In genomic region chr5:161333194-161333880, GRCh38 we compare ENCODE assay signal across 19 cellular contexts.
A peak's percentile ranks its signal among the peaks of the same experiment; 100 is the strongest.
DNase-seq lines count a peak whose midpoint lies in the region; ATAC-seq, FAIRE-seq and TF ChIP-seq lines count a peak whose summit lies in the region.
"Had no signal": no experiment of that assay in that cellular context is flagged by ENCODE, and none has a peak within 500 bp of the region (broad histone marks: within the 10 kb centered on the region; RNA-seq: fewer than 3 reads in every experiment).

No MANE protein-coding gene starts in this region.

- H3K4me2 ChIP-seq in GM23338: no peak overlapping the region
- H3K4me2 ChIP-seq: BLaER1 had no signal

- POLR2A ChIA-PET in CD8-positive, alpha-beta memory T cell (lab: Charles Lee): no interaction called here

- FAIRE-seq in GM19239 (lab: Jason Lieb, UNC): no peak
- FAIRE-seq: HepG2 had no signal

- TF ChIP-seq CTCF in GM23338 (conservative IDR thresholded peaks at IDR 0.05; ENCODE audit: low read depth in 2 of 2): no peak
- peak; percentile 55 for TF ChIP-seq CTCF in endodermal cell (conservative IDR thresholded peaks at IDR 0.05)
- TF ChIP-seq CTCF in nephron progenitor cell (IDR thresholded peaks at IDR 0.05): no peak

- no peak overlapping the region for H2AFZ ChIP-seq in GM23338

- H3K27ac ChIP-seq in GM23338 (ENCODE audit: low read depth) (no peak overlapping the region), endodermal cell (ENCODE audit: low read depth, low read length) (no peak overlapping the region)
- no peak overlapping the region for H3K27ac ChIP-seq in CD8-positive, alpha-beta memory T cell (ENCODE audit: low read depth, low read length)
- H3K27ac ChIP-seq: BLaER1 had no signal

- H4K20me1 ChIP-seq in GM23338 (replicated peaks; ENCODE audit: insufficient read depth): no peaks in the 10 kb centered on the region
- H4K20me1 ChIP-seq: BLaER1 had no signal

- intact Hi-C loops in cardiac septum (cut with DNase I): no loop called here

- ATAC-seq in GM23338 (peak; percentile 76), HG02798 (IDR thresholded peaks at IDR 0.05; ENCODE audit: poor library complexity, unreplicated experiment) (no peak)

- no peaks in the 10 kb centered on the region for H3K9me2 ChIP-seq in GM23338 (ENCODE audit: insufficient read depth)

- H3K4me1 ChIP-seq in GM23338 (ENCODE audit: insufficient read depth) (no peaks in the 10 kb centered on the region), endodermal cell (ENCODE audit: control insufficient read depth, insufficient read depth, low read length) (peaks cover 18% of the 10 kb centered on the region)
- no peaks in the 10 kb centered on the region for H3K4me1 ChIP-seq in CD8-positive, alpha-beta memory T cell (ENCODE audit: insufficient read depth, low read length)
- H3K4me1 ChIP-seq: BLaER1 had no signal

- DNase-seq in GM23338 (ENCODE audit: low spot score) (peak; percentile 10), endodermal cell (peak; percentile 66), nephron progenitor cell (no peak), cardiac septum (ENCODE audit: low spot score) (no peak), GM19239 (ENCODE audit: insufficient read length, low spot score) (no peak)
- DNase-seq in CD8-positive, alpha-beta memory T cell: no peak
- DNase-seq: 8988T; Calu3; CD4-positive, alpha-beta memory T cell; DMS79 treated with DMSO at 0.1 percent for 48 hours; GF-D8; GOT3; H9; KBM-7 had no signal

- no peak overlapping the region for H3K27ac Mint-ChIP-seq in GM23338
- no peak overlapping the region for H3K27ac Mint-ChIP-seq in endodermal cell
- peak overlapping the region; percentile 20 for H3K27ac Mint-ChIP-seq in nephron progenitor cell
- H3K27ac Mint-ChIP-seq in CD8-positive, alpha-beta memory T cell: no peak overlapping the region
- H3K27ac Mint-ChIP-seq: CD14-positive monocyte; CD4-positive, alpha-beta memory T cell; IgD-negative memory B cell had no signal

- H3K9ac ChIP-seq in endodermal cell (ENCODE audit: extremely low read depth, low read length, poor library complexity, severe bottlenecking): no peak overlapping the region
- H3K9ac ChIP-seq: BLaER1 had no signal

- H3K79me2 ChIP-seq in GM23338 (replicated peaks; ENCODE audit: insufficient read depth): no peaks in the 10 kb centered on the region

- H3K4me3 Mint-ChIP-seq in GM23338 (no peak overlapping the region), endodermal cell (no peak overlapping the region), nephron progenitor cell (no peak overlapping the region)
- H3K4me3 Mint-ChIP-seq in CD8-positive, alpha-beta memory T cell: no peak overlapping the region
- H3K4me3 Mint-ChIP-seq: CD14-positive monocyte; CD4-positive, alpha-beta memory T cell; H9; IgD-negative memory B cell had no signal

- no peaks in the 10 kb centered on the region for H3K27me3 Mint-ChIP-seq in GM23338 (ENCODE audit: insufficient read depth, low read depth, poor library complexity)
- H3K27me3 Mint-ChIP-seq in endodermal cell (ENCODE audit: insufficient read depth): no peaks in the 10 kb centered on the region
- no peaks in the 10 kb centered on the region for H3K27me3 Mint-ChIP-seq in nephron progenitor cell (ENCODE audit: low read depth, poor library complexity)
- H3K27me3 Mint-ChIP-seq in CD8-positive, alpha-beta memory T cell: peaks cover 0 to 1% of the 10 kb centered on the region in 2 donors
- H3K27me3 Mint-ChIP-seq: IgD-negative memory B cell had no signal

- no peaks in the 10 kb centered on the region for H3F3A ChIP-seq in GM23338 (replicated peaks; ENCODE audit: low read depth)

- H3K27me3 ChIP-seq in GM23338 (ENCODE audit: insufficient read depth) (no peaks in the 10 kb centered on the region), endodermal cell (ENCODE audit: control insufficient read depth, insufficient read depth, low read length, poor library complexity, severe bottlenecking) (no peaks in the 10 kb centered on the region)
- H3K27me3 ChIP-seq in CD8-positive, alpha-beta memory T cell (ENCODE audit: insufficient read depth, low read length, poor library complexity, severe bottlenecking): no peaks in the 10 kb centered on the region
- H3K27me3 ChIP-seq: BLaER1 had no signal

- H3K9me3 Mint-ChIP-seq in GM23338 (no peaks in the 10 kb centered on the region), endodermal cell (no peaks in the 10 kb centered on the region), nephron progenitor cell (peaks cover 3% of the 10 kb centered on the region)
- H3K9me3 Mint-ChIP-seq in CD8-positive, alpha-beta memory T cell: peaks cover 0 to 7% (median 0%) of the 10 kb centered on the region in 5 donors
- H3K9me3 Mint-ChIP-seq: H9 had no signal

- 36 to 45% methylated on average over 2 to 3 of the region's 3 CpGs for WGBS in endodermal cell (ENCODE audit: insufficient coverage in 1 of 2, insufficient read length in 1 of 2), 2 experiments

- H3K36me3 Mint-ChIP-seq in GM23338 (ENCODE audit: low read depth) (no peaks in the 10 kb centered on the region), endodermal cell (ENCODE audit: low read depth) (no peaks in the 10 kb centered on the region), nephron progenitor cell (ENCODE audit: low read depth) (peaks cover 5% of the 10 kb centered on the region)
- no peaks in the 10 kb centered on the region for H3K36me3 Mint-ChIP-seq in CD8-positive, alpha-beta memory T cell
- H3K36me3 Mint-ChIP-seq: CD14-positive monocyte; CD4-positive, alpha-beta memory T cell had no signal

- no peaks in the 10 kb centered on the region for H3K9me3 ChIP-seq in endodermal cell (ENCODE audit: control insufficient read depth, low read length)
- no peaks in the 10 kb centered on the region for H3K9me3 ChIP-seq in CD8-positive, alpha-beta memory T cell (ENCODE audit: low read length)

- no peaks in the 10 kb centered on the region for H3K36me3 ChIP-seq in GM23338 (ENCODE audit: insufficient read depth)
- H3K36me3 ChIP-seq in endodermal cell (ENCODE audit: control insufficient read depth, insufficient read depth, low read length): no peaks in the 10 kb centered on the region
- H3K36me3 ChIP-seq in CD8-positive, alpha-beta memory T cell (ENCODE audit: insufficient read depth, low read length): no peaks in the 10 kb centered on the region
- H3K36me3 ChIP-seq: BLaER1 had no signal

- CTCF ChIA-PET in CD8-positive, alpha-beta memory T cell (lab: Charles Lee): no interaction called here

- H3K4me3 ChIP-seq in GM23338 (no peak overlapping the region), endodermal cell (ENCODE audit: low read length) (no peak overlapping the region)
- no peak overlapping the region for H3K4me3 ChIP-seq in CD8-positive, alpha-beta memory T cell (ENCODE audit: low read length)
- H3K4me3 ChIP-seq: BLaER1 had no signal

- H3K4me1 Mint-ChIP-seq in GM23338 (peaks cover 15% of the 10 kb centered on the region), endodermal cell (peaks cover 26% of the 10 kb centered on the region), nephron progenitor cell (peaks cover 5% of the 10 kb centered on the region)
- H3K4me1 Mint-ChIP-seq in CD8-positive, alpha-beta memory T cell: no peaks in the 10 kb centered on the region
- H3K4me1 Mint-ChIP-seq: CD14-positive monocyte; CD4-positive, alpha-beta memory T cell; IgD-negative memory B cell had no signal

TF ChIP-seq in GM23338, 12 proteins besides CTCF, POLR2A, EP300 and RAD21 (continues in another document):
- TF ChIP-seq CREB1 (CRISPR knock-in tag; IDR thresholded peaks at IDR 0.05; ENCODE audit: low read depth) (no peak), POLR2AphosphoS5 (IDR thresholded peaks at IDR 0.05; ENCODE audit: low read depth) (no peak), EZH2 (IDR thresholded peaks at IDR 0.05; ENCODE audit: low read depth, unreplicated experiment) (no peak), EZH2phosphoT487 (IDR thresholded peaks at IDR 0.05; ENCODE audit: unreplicated experiment) (no peak), ZNF331 (CRISPR knock-in tag; IDR thresholded peaks at IDR 0.05; ENCODE audit: low read depth) (no peak), JUNB (IDR thresholded peaks at IDR 0.05; ENCODE audit: unreplicated experiment) (no peak)
- TF ChIP-seq, protein P1, sequence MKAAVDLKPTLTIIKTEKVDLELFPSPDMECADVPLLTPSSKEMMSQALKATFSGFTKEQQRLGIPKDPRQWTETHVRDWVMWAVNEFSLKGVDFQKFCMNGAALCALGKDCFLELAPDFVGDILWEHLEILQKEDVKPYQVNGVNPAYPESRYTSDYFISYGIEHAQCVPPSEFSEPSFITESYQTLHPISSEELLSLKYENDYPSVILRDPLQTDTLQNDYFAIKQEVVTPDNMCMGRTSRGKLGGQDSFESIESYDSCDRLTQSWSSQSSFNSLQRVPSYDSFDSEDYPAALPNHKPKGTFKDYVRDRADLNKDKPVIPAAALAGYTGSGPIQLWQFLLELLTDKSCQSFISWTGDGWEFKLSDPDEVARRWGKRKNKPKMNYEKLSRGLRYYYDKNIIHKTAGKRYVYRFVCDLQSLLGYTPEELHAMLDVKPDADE (IDR thresholded peaks at IDR 0.05): no peak

Comparison
In these comparisons a context has a peak if more than half of its experiments do, and no peak if none do; other contexts are left out.
1. DNase-seq: peak in GM23338 (single experiment) and endodermal cell (single experiment); none in nephron progenitor cell (single experiment), cardiac septum (single experiment), CD8-positive, alpha-beta memory T cell (0 of 5) and GM19239 (single experiment).